40 cellular contexts compared by ENCODE assay signal in genomic region chr1:207440634-207441033, GRCh38. TPM values are rescaled to one million over a fixed set of nuclear protein-coding genes. Genes with fewer than 3 reads are reported as not detected.
"Had no signal": no experiment of that assay in that cellular context is flagged by ENCODE, and none has a peak within 500 bp of the region (broad histone marks: within the 10 kb centered on the region; RNA-seq: fewer than 3 reads in every experiment).

No MANE protein-coding gene starts in this region.

- ATAC-seq: activated CD8-positive, alpha-beta memory T cell treated with anti-CD3 and anti-CD28 coated beads, Interleukin-2, amount 10 ng/mL, durations not matched to agents 7 days and 5 days; activated CD8-positive, alpha-beta T cell treated with anti-CD3 and anti-CD28 coated beads, Interleukin-2, amount 10 ng/mL, durations not matched to agents 7 days and 5 days; activated naive CD4-positive, alpha-beta T cell treated with anti-CD3 and anti-CD28 coated beads, Interleukin-2, amount 50 U/mL, for 72 hours; activated T-cell treated with anti-CD3 and anti-CD28 coated beads, Interleukin-2, amount 50 U/mL, for 4 hours; activated T-cell treated with anti-CD3 and anti-CD28 coated beads, Interleukin-2, amount 50 U/mL, for 72 hours; activated T-helper 17 cell treated with anti-CD3 and anti-CD28 coated beads, Interleukin-2, amount 50 U/mL, for 72 hours; body of pancreas had no signal

- H3K27ac Mint-ChIP-seq: activated B cell treated with CpG ODN at 0.5 μM for 24 hours; activated CD4-positive, alpha-beta memory T cell treated with anti-CD3 and anti-CD28 coated beads, Interleukin-2, amount 10 ng/mL, durations not matched to agents 7 days and 5 days; activated CD4-positive, alpha-beta T cell treated with anti-CD3 and anti-CD28 coated beads, Interleukin-2, amount 10 ng/mL, durations not matched to agents 7 days and 5 days; activated CD8-positive, alpha-beta memory T cell treated with anti-CD3 and anti-CD28 coated beads, Interleukin-2, amount 10 ng/mL, durations not matched to agents 7 days and 5 days; activated CD8-positive, alpha-beta T cell treated with anti-CD3 and anti-CD28 coated beads, Interleukin-2, amount 10 ng/mL, durations not matched to agents 7 days and 5 days; activated naive CD4-positive, alpha-beta T cell treated with anti-CD3 and anti-CD28 coated beads for 36 hours; activated naive CD4-positive, alpha-beta T cell treated with anti-CD3 and anti-CD28 coated beads, Interleukin-2, amount 50 U/mL, for 72 hours; activated naive CD8-positive, alpha-beta T cell treated with anti-CD3 and anti-CD28 coated beads for 36 hours; activated T-cell treated with anti-CD3 and anti-CD28 coated beads, Interleukin-2, amount 50 U/mL, for 72 hours; activated T-helper 1 cell treated with anti-CD3 and anti-CD28 coated beads, Interleukin-12 subunit alpha, Interleukin-12 subunit beta, Interleukin-2, Interleukin-4 antibody, amounts not matched to agents 30 ng/mL and 10 ng/mL and 1 ng/mL, durations not matched to agents 14 hours and 24 hours and 36 hours; activated T-helper 17 cell treated with anti-CD3 and anti-CD28 coated beads, Interleukin-2, amount 50 U/mL, for 72 hours; T-helper 1 cell treated with Interleukin-12 subunit alpha and Interleukin-12 subunit beta and Interleukin-4 antibody, amounts not matched to agents 30 μg/mL and 1 μg/mL, for 36 hours; T-helper 2 cell treated with Interferon-gamma antibody and Interleukin-4, amounts not matched to agents 5 μg/mL and 100 μg/mL, for 36 hours had no signal

- H3K9me3 Mint-ChIP-seq: activated B cell treated with CpG ODN at 0.5 μM for 24 hours; activated CD4-positive, alpha-beta memory T cell treated with anti-CD3 and anti-CD28 coated beads, Interleukin-2, amount 10 ng/mL, durations not matched to agents 7 days and 5 days; activated CD4-positive, alpha-beta T cell treated with anti-CD3 and anti-CD28 coated beads, Interleukin-2, amount 10 ng/mL, durations not matched to agents 7 days and 5 days; activated naive CD4-positive, alpha-beta T cell treated with anti-CD3 and anti-CD28 coated beads for 36 hours; activated naive CD4-positive, alpha-beta T cell treated with anti-CD3 and anti-CD28 coated beads, Interleukin-2, amount 50 U/mL, for 72 hours; activated naive CD8-positive, alpha-beta T cell treated with anti-CD3 and anti-CD28 coated beads for 36 hours; activated T-cell treated with anti-CD3 and anti-CD28 coated beads, Interleukin-2, amount 50 U/mL, for 4 hours; activated T-cell treated with anti-CD3 and anti-CD28 coated beads, Interleukin-2, amount 50 U/mL, for 72 hours; activated T-helper 1 cell treated with anti-CD3 and anti-CD28 coated beads, Interleukin-12 subunit alpha, Interleukin-12 subunit beta, Interleukin-2, Interleukin-4 antibody, amounts not matched to agents 30 ng/mL and 10 ng/mL and 1 ng/mL, durations not matched to agents 14 hours and 24 hours and 36 hours; activated T-helper 17 cell treated with anti-CD3 and anti-CD28 coated beads, Interleukin-2, amount 50 U/mL, for 72 hours; T-helper 1 cell treated with Interleukin-12 subunit alpha and Interleukin-12 subunit beta and Interleukin-4 antibody, amounts not matched to agents 30 μg/mL and 1 μg/mL, for 36 hours; T-helper 2 cell treated with Interferon-gamma antibody and Interleukin-4, amounts not matched to agents 5 μg/mL and 100 μg/mL, for 36 hours had no signal

- DNase-seq: activated B cell treated with CpG ODN at 0.5 μM for 24 hours; activated CD4-positive, alpha-beta memory T cell treated with anti-CD3 and anti-CD28 coated beads, Interleukin-2, amount 10 ng/mL, durations not matched to agents 7 days and 5 days; activated CD4-positive, alpha-beta T cell treated with anti-CD3 and anti-CD28 coated beads for 4 hours; activated CD4-positive, alpha-beta T cell treated with anti-CD3 and anti-CD28 coated beads, Interleukin-2, amount 10 ng/mL, durations not matched to agents 7 days and 5 days; activated CD4-positive, alpha-beta T cell treated with anti-CD3 and anti-CD28 coated beads, Interleukin-2, amount 50 U/mL, for 48 hours; activated CD4-positive, CD25-positive, alpha-beta regulatory T cell treated with anti-CD3 and anti-CD28 coated beads, Interleukin-2, amount 50 U/mL, for 72 hours; activated CD8-positive, alpha-beta memory T cell treated with anti-CD3 and anti-CD28 coated beads for 24 hours; activated CD8-positive, alpha-beta memory T cell treated with anti-CD3 and anti-CD28 coated beads, Interleukin-2, amount 10 ng/mL, durations not matched to agents 7 days and 5 days; activated CD8-positive, alpha-beta memory T cell treated with anti-CD3 and anti-CD28 coated beads, Interleukin-2, amount 50 U/mL, for 48 hours; activated CD8-positive, alpha-beta T cell treated with anti-CD3 and anti-CD28 coated beads, Interleukin-2, amount 10 ng/mL, durations not matched to agents 7 days and 5 days; activated effector memory CD4-positive, alpha-beta T cell treated with anti-CD3 and anti-CD28 coated beads, Interleukin-2, amount 50 U/mL, for 16 hours; activated gamma-delta T cell treated with Interleukin-2 at 50 U/mL for 16 hours; activated naive CD4-positive, alpha-beta T cell; activated naive CD4-positive, alpha-beta T cell treated with anti-CD3 and anti-CD28 coated beads for 36 hours; activated naive CD4-positive, alpha-beta T cell treated with anti-CD3 and anti-CD28 coated beads, Interleukin-2, amount 50 U/mL, for 16 hours; activated naive CD8-positive, alpha-beta T cell treated with anti-CD3 and anti-CD28 coated beads for 36 hours; activated T-cell treated with anti-CD3 and anti-CD28 coated beads, Interleukin-2, amount 50 U/mL, for 1 hour; activated T-cell treated with anti-CD3 and anti-CD28 coated beads, Interleukin-2, amount 50 U/mL, for 4 hours; activated T-cell treated with anti-CD3 and anti-CD28 coated beads, Interleukin-2, amount 50 U/mL, for 72 hours; adrenal gland; amniotic stem cell; aorta; body of pancreas; brain microvascular endothelial cell; central memory CD4-positive, alpha-beta T cell; T-helper 1 cell; T-helper 2 cell; T-helper 9 cell had no signal

- H3K4me3 Mint-ChIP-seq: activated B cell treated with CpG ODN at 0.5 μM for 24 hours; activated CD4-positive, alpha-beta memory T cell treated with anti-CD3 and anti-CD28 coated beads, Interleukin-2, amount 10 ng/mL, durations not matched to agents 7 days and 5 days; activated CD4-positive, alpha-beta T cell treated with anti-CD3 and anti-CD28 coated beads, Interleukin-2, amount 10 ng/mL, durations not matched to agents 7 days and 5 days; activated CD8-positive, alpha-beta memory T cell treated with anti-CD3 and anti-CD28 coated beads, Interleukin-2, amount 10 ng/mL, durations not matched to agents 7 days and 5 days; activated CD8-positive, alpha-beta T cell treated with anti-CD3 and anti-CD28 coated beads, Interleukin-2, amount 10 ng/mL, durations not matched to agents 7 days and 5 days; activated naive CD4-positive, alpha-beta T cell treated with anti-CD3 and anti-CD28 coated beads for 36 hours; activated naive CD8-positive, alpha-beta T cell treated with anti-CD3 and anti-CD28 coated beads for 36 hours; activated T-cell treated with anti-CD3 and anti-CD28 coated beads, Interleukin-2, amount 50 U/mL, for 4 hours; activated T-cell treated with anti-CD3 and anti-CD28 coated beads, Interleukin-2, amount 50 U/mL, for 72 hours; activated T-helper 1 cell treated with anti-CD3 and anti-CD28 coated beads, Interleukin-12 subunit alpha, Interleukin-12 subunit beta, Interleukin-2, Interleukin-4 antibody, amounts not matched to agents 30 ng/mL and 10 ng/mL and 1 ng/mL, durations not matched to agents 14 hours and 24 hours and 36 hours; activated T-helper 17 cell treated with anti-CD3 and anti-CD28 coated beads, Interleukin-2, amount 50 U/mL, for 72 hours; T-helper 1 cell treated with Interleukin-12 subunit alpha and Interleukin-12 subunit beta and Interleukin-4 antibody, amounts not matched to agents 30 μg/mL and 1 μg/mL, for 36 hours; T-helper 2 cell treated with Interferon-gamma antibody and Interleukin-4, amounts not matched to agents 5 μg/mL and 100 μg/mL, for 36 hours had no signal

- H3K9me3 ChIP-seq: adrenal gland, body of pancreas, breast epithelium had no signal

- H3K27me3 Mint-ChIP-seq: activated B cell treated with CpG ODN at 0.5 μM for 24 hours; activated naive CD8-positive, alpha-beta T cell treated with anti-CD3 and anti-CD28 coated beads for 36 hours; activated T-helper 17 cell treated with anti-CD3 and anti-CD28 coated beads, Interleukin-2, amount 50 U/mL, for 72 hours had no signal

- H3K36me3 Mint-ChIP-seq: activated naive CD4-positive, alpha-beta T cell treated with anti-CD3 and anti-CD28 coated beads, Interleukin-2, amount 50 U/mL, for 72 hours; activated naive CD8-positive, alpha-beta T cell treated with anti-CD3 and anti-CD28 coated beads for 36 hours had no signal

- H3K4me1 Mint-ChIP-seq: activated CD4-positive, alpha-beta memory T cell treated with anti-CD3 and anti-CD28 coated beads, Interleukin-2, amount 10 ng/mL, durations not matched to agents 7 days and 5 days; activated CD4-positive, alpha-beta T cell treated with anti-CD3 and anti-CD28 coated beads, Interleukin-2, amount 10 ng/mL, durations not matched to agents 7 days and 5 days; activated CD8-positive, alpha-beta memory T cell treated with anti-CD3 and anti-CD28 coated beads, Interleukin-2, amount 10 ng/mL, durations not matched to agents 7 days and 5 days; activated T-helper 17 cell treated with anti-CD3 and anti-CD28 coated beads, Interleukin-2, amount 50 U/mL, for 72 hours had no signal

- H3K36me3 ChIP-seq: adrenal gland, brain microvascular endothelial cell, breast epithelium had no signal

- FAIRE-seq: astrocyte, colon had no signal

- H3K4me3 ChIP-seq: adrenal gland, body of pancreas, breast epithelium, coronary artery had no signal

- H3K27me3 ChIP-seq: adrenal gland, body of pancreas, brain microvascular endothelial cell, breast epithelium had no signal

- H3K27ac ChIP-seq: adrenal gland, body of pancreas, brain microvascular endothelial cell, breast epithelium, coronary artery, VCaP had no signal

- H3K4me1 ChIP-seq: adrenal gland, body of pancreas, breast epithelium had no signal

RNA-seq across cellular contexts. Expression of gene CR2, which starts 13.5 kb away (rescaled TPM):
- total RNA-seq: activated CD4-positive, alpha-beta memory T cell treated with anti-CD3 and anti-CD28 coated beads, Interleukin-2, amount 10 ng/mL, durations not matched to agents 7 days and 5 days; activated CD4-positive, alpha-beta T cell treated with anti-CD3 and anti-CD28 coated beads, Interleukin-2, amount 10 ng/mL, durations not matched to agents 7 days and 5 days; activated CD8-positive, alpha-beta memory T cell treated with anti-CD3 and anti-CD28 coated beads, Interleukin-2, amount 10 ng/mL, durations not matched to agents 7 days and 5 days; activated CD8-positive, alpha-beta T cell treated with anti-CD3 and anti-CD28 coated beads, Interleukin-2, amount 10 ng/mL, durations not matched to agents 7 days and 5 days; activated T-helper 1 cell treated with anti-CD3 and anti-CD28 coated beads, Interleukin-12 subunit alpha, Interleukin-12 subunit beta, Interleukin-2, Interleukin-4 antibody, amounts not matched to agents 30 ng/mL and 10 ng/mL and 1 ng/mL, durations not matched to agents 14 hours and 24 hours and 36 hours; body of pancreas; cardiac septum; cerebellum had no signal

RNA-seq across cellular contexts. Expression of gene CR1, which starts 55.3 kb away (rescaled TPM):
- total RNA-seq: activated CD4-positive, alpha-beta memory T cell treated with anti-CD3 and anti-CD28 coated beads, Interleukin-2, amount 10 ng/mL, durations not matched to agents 7 days and 5 days; activated naive CD4-positive, alpha-beta T cell treated with anti-CD3 and anti-CD28 coated beads for 36 hours; activated naive CD8-positive, alpha-beta T cell treated with anti-CD3 and anti-CD28 coated beads for 36 hours; activated T-helper 1 cell treated with anti-CD3 and anti-CD28 coated beads, Interleukin-12 subunit alpha, Interleukin-12 subunit beta, Interleukin-2, Interleukin-4 antibody, amounts not matched to agents 30 ng/mL and 10 ng/mL and 1 ng/mL, durations not matched to agents 14 hours and 24 hours and 36 hours had no signal
